Comparison of ENCODE assay signal across 8 cellular contexts in genomic region chr20:44714701-44715494, GRCh38. TPM values are rescaled to one million over a fixed set of nuclear protein-coding genes. Genes with fewer than 3 reads are reported as not detected.
DNase-seq lines count a peak whose midpoint lies in the region; ATAC-seq and TF ChIP-seq lines count a peak whose summit lies in the region.

Gene CCN5 (plus strand): TSS chr20:44715369. CDS start chr20:44715391, 22 bp downstream.

- H3K4me3 ChIP-seq in ascending aorta (peak within 1 kb of the TSS; percentile 34 to 59), thoracic aorta (peak within 1 kb of the TSS; percentile 72)

- H3K9me3 Mint-ChIP-seq in effector memory CD8-positive, alpha-beta T cell = no peaks in the 10 kb centered on the region

- TF ChIP-seq CTCF in ascending aorta (IDR thresholded peaks at IDR 0.05) = no peak
- TF ChIP-seq CTCF in thoracic aorta (IDR thresholded peaks at IDR 0.05) = no peak

- H3K4me3 Mint-ChIP-seq in effector memory CD8-positive, alpha-beta T cell = no peak within 1 kb of the TSS

- DNase-seq in NCI-H345 (lab: John Stamatoyannopoulos, UW) (peak; percentile 12), NCI-H345 treated with DMSO at 0.1 percent for 48 hours (lab: John Stamatoyannopoulos, UW; ENCODE audit: unreplicated experiment) (no peak), ascending aorta (ENCODE audit: low spot score in 2 of 2) (peak in 1 of 2 donors; percentile 92), iris pigment epithelial cell (ENCODE audit: low read depth) (peak; percentile 78), thoracic aorta (ENCODE audit: low spot score) (peak; percentile 73), NCI-H526 treated with DMSO at 0.1 percent for 48 hours (lab: John Stamatoyannopoulos, UW) (no peak)
- no peak for DNase-seq in effector memory CD8-positive, alpha-beta T cell

- H3K4me1 Mint-ChIP-seq in effector memory CD8-positive, alpha-beta T cell (ENCODE audit: low read depth in 2 of 2) = peaks cover 0 to 2% of the 10 kb centered on the region in 2 donors

- peak; percentile 64 for ATAC-seq in thoracic aorta (ENCODE audit: insufficient number of reproducible peaks, low FRiP score, low read depth)
- ATAC-seq in effector memory CD8-positive, alpha-beta T cell (replicated peaks) = no peak
- no peak for ATAC-seq in GM21423 (IDR thresholded peaks at IDR 0.05; ENCODE audit: unreplicated experiment)

- H3K36me3 ChIP-seq in ascending aorta (no peaks in the 10 kb centered on the region), thoracic aorta (no peaks in the 10 kb centered on the region)

- H3K9me3 ChIP-seq in ascending aorta = no peaks in the 10 kb centered on the region
- no peaks in the 10 kb centered on the region for H3K9me3 ChIP-seq in thoracic aorta

- peaks cover 21 to 24% of the 10 kb centered on the region in 2 donors for H3K27me3 Mint-ChIP-seq in effector memory CD8-positive, alpha-beta T cell

- H3K27me3 ChIP-seq in ascending aorta (no peaks in the 10 kb centered on the region), thoracic aorta (replicated peaks; ENCODE audit: insufficient read depth) (no peaks in the 10 kb centered on the region)

- H3K36me3 Mint-ChIP-seq in effector memory CD8-positive, alpha-beta T cell (ENCODE audit: insufficient read depth) = no peaks in the 10 kb centered on the region

- peak within 1 kb of the TSS; percentile 82 to 86 for H3K27ac ChIP-seq in ascending aorta
- H3K27ac ChIP-seq in thoracic aorta = peak within 1 kb of the TSS; percentile 97 to 99

- H3K27ac Mint-ChIP-seq in effector memory CD8-positive, alpha-beta T cell = no peak within 1 kb of the TSS

- intact Hi-C loops in ascending aorta (cut with DNase I) = loop anchor here (1.0 kb wide), 1 partner anchor 9 kb away; no protein-coding TSS in a partner anchor

- peaks cover 22 to 45% of the 10 kb centered on the region in 2 donors for H3K4me1 ChIP-seq in ascending aorta
- peaks cover 48 to 88% of the 10 kb centered on the region in 2 donors for H3K4me1 ChIP-seq in thoracic aorta (ENCODE audit: control insufficient read depth in 1 of 2, low read depth in 2 of 2)

RNA-seq across cellular contexts. Expression of gene CCN5, which starts in this region (rescaled TPM):
- 377 TPM for total RNA-seq in ascending aorta
- 100 to 1,000 TPM; 652 to 994 TPM for total RNA-seq in thoracic aorta

Comparison
In these comparisons a context has a peak if more than half of its experiments do, and no peak if none do; other contexts are left out.
1. DNase-seq: peak in NCI-H345 (single experiment), iris pigment epithelial cell (single experiment) and thoracic aorta (single experiment); none in NCI-H345 treated with DMSO at 0.1 percent for 48 hours (single experiment), effector memory CD8-positive, alpha-beta T cell (0 of 3) and NCI-H526 treated with DMSO at 0.1 percent for 48 hours (single experiment).